In genomic region chr1:247447162-247447909, GRCh38 we compare ENCODE assay signal across 13 cellular contexts. TPM values are rescaled to one million over a fixed set of nuclear protein-coding genes. Genes with fewer than 3 reads are reported as not detected.
DNase-seq lines count a peak whose midpoint lies in the region; ATAC-seq, FAIRE-seq and TF ChIP-seq lines count a peak whose summit lies in the region.
"Had no signal": no experiment of that assay in that cellular context is flagged by ENCODE, and none has a peak within 500 bp of the region (broad histone marks: within the 10 kb centered on the region; RNA-seq: fewer than 3 reads in every experiment).

No MANE protein-coding gene starts in this region.

- H3K27me3 ChIP-seq in GM23338 (ENCODE audit: insufficient read depth), result no peaks in the 10 kb centered on the region
- H3K27me3 ChIP-seq in astrocyte (ENCODE audit: insufficient read depth, low read length), result no peaks in the 10 kb centered on the region
- H3K27me3 ChIP-seq in keratinocyte (ENCODE audit: control insufficient read depth, extremely low read depth, insufficient read depth, low read length), result no peaks in the 10 kb centered on the region
- peaks cover 0 to under 1% (median 0%) of the 10 kb centered on the region in 3 donors for H3K27me3 ChIP-seq in gastrocnemius medialis
- H3K27me3 ChIP-seq in H7 (ENCODE audit: control insufficient read depth, insufficient read depth, low read length), result no peaks in the 10 kb centered on the region

- DNase-seq in GM23338 (ENCODE audit: low spot score), result no peak
- DNase-seq in astrocyte (ENCODE audit: low read depth), result no peak
- no peak for DNase-seq in keratinocyte (ENCODE audit: low read depth, low spot score)
- DNase-seq in gastrocnemius medialis, result no peak
- no peak for DNase-seq in H7

- H3F3A ChIP-seq in GM23338 (replicated peaks; ENCODE audit: low read depth), result no peaks in the 10 kb centered on the region

- FAIRE-seq in astrocyte (lab: Jason Lieb, UNC) (no peak), keratinocyte (lab: Jason Lieb, UNC) (no peak)

- no peak for TF ChIP-seq CTCF in GM23338 (conservative IDR thresholded peaks at IDR 0.05; ENCODE audit: low read depth in 2 of 2)
- no peak for TF ChIP-seq CTCF in astrocyte (IDR thresholded peaks at IDR 0.05; ENCODE audit: insufficient read depth, low read depth, low read length)
- TF ChIP-seq CTCF in keratinocyte (optimal IDR thresholded peaks at IDR 0.05 in 1 of 3, IDR thresholded peaks at IDR 0.05 in 1 of 3, conservative IDR thresholded peaks at IDR 0.05 in 1 of 3; ENCODE audit: extremely low read depth in 1 of 3, insufficient read depth in 2 of 3, low read length in 3 of 3), result no peak
- TF ChIP-seq CTCF in gastrocnemius medialis (IDR thresholded peaks at IDR 0.05 in 4 of 5, conservative IDR thresholded peaks at IDR 0.05 in 1 of 5), result no peak

- no peaks in the 10 kb centered on the region for H3K36me3 ChIP-seq in GM23338 (ENCODE audit: insufficient read depth)
- no peaks in the 10 kb centered on the region for H3K36me3 ChIP-seq in astrocyte (ENCODE audit: insufficient read depth, low read length)
- H3K36me3 ChIP-seq in keratinocyte (ENCODE audit: control insufficient read depth in 2 of 2, extremely low read depth in 1 of 2, insufficient read depth in 2 of 2, low read length in 2 of 2), result no peaks in the 10 kb centered on the region
- H3K36me3 ChIP-seq in gastrocnemius medialis, result no peaks in the 10 kb centered on the region
- H3K36me3 ChIP-seq in H7 (replicated peaks; ENCODE audit: control insufficient read depth, insufficient read depth, low read length), result no peaks in the 10 kb centered on the region

- no peaks in the 10 kb centered on the region for H3K9me3 ChIP-seq in astrocyte (ENCODE audit: insufficient read depth, low read depth, low read length)
- peaks cover 3% of the 10 kb centered on the region for H3K9me3 ChIP-seq in keratinocyte (ENCODE audit: control insufficient read depth, low read depth, low read length)
- H3K9me3 ChIP-seq in gastrocnemius medialis, result no peaks in the 10 kb centered on the region

- H3K4me1 Mint-ChIP-seq in GM23338 (peaks cover 4% of the 10 kb centered on the region; the same call in 2 of the 3 replicates), astrocyte (ENCODE audit: low read depth, unreplicated experiment) (no peaks in the 10 kb centered on the region)

- H3K9me2 ChIP-seq in GM23338 (ENCODE audit: insufficient read depth), result no peaks in the 10 kb centered on the region

- in situ Hi-C loops in gastrocnemius medialis (cut with MboI; ENCODE audit: low sequenced_read_pairs in 4 of 4), result no loop called here

- H3K9ac ChIP-seq in astrocyte (ENCODE audit: low read length), result no peak overlapping the region
- no peak overlapping the region for H3K9ac ChIP-seq in keratinocyte (ENCODE audit: control insufficient read depth, extremely low read depth, insufficient read depth, low read length)

- H3K27ac Mint-ChIP-seq in GM23338 (peak overlapping the region; percentile 91; the same call in 1 of the 2 replicates), astrocyte (ENCODE audit: unreplicated experiment) (peak overlapping the region; percentile 93)
- H3K27ac Mint-ChIP-seq: CD8-positive, alpha-beta T cell had no signal

- H3K27ac ChIP-seq in GM23338 (ENCODE audit: low read depth) (no peak overlapping the region), astrocyte (ENCODE audit: low read depth, low read length) (no peak overlapping the region), keratinocyte (ENCODE audit: control insufficient read depth, insufficient read depth, low read length) (no peak overlapping the region), gastrocnemius medialis (peak overlapping the region in 1 of 4 donors; percentile 65)
- H3K27ac ChIP-seq: SK-N-MC had no signal

- no peaks in the 10 kb centered on the region for H3K9me1 ChIP-seq in keratinocyte (ENCODE audit: control insufficient read depth, extremely low read depth, insufficient read depth, low read length)

- H3K4me3 ChIP-seq in GM23338 (peak overlapping the region; percentile 44), astrocyte (ENCODE audit: insufficient read depth, low read depth, low read length) (peak overlapping the region; percentile 61), keratinocyte (ENCODE audit: control insufficient read depth in 2 of 3, extremely low read depth in 1 of 3, insufficient read depth in 2 of 3, low read depth in 1 of 3, low read length in 3 of 3) (peak overlapping the region in 1 of 3 experiments; percentile 38), gastrocnemius medialis (peak overlapping the region; percentile 58 to 70 (median 60)), H7 (ENCODE audit: insufficient read depth, low read depth, low read length) (no peak overlapping the region)
- H3K4me3 ChIP-seq: SK-N-MC had no signal

- H3K79me2 ChIP-seq in GM23338 (replicated peaks; ENCODE audit: insufficient read depth) (no peaks in the 10 kb centered on the region), astrocyte (ENCODE audit: insufficient read depth, low read length) (no peaks in the 10 kb centered on the region), keratinocyte (ENCODE audit: control insufficient read depth, insufficient read depth, low read length) (no peaks in the 10 kb centered on the region)

- H3K9me3 Mint-ChIP-seq in GM23338 (no peaks in the 10 kb centered on the region), astrocyte (ENCODE audit: unreplicated experiment) (peaks cover 3% of the 10 kb centered on the region)
- H3K9me3 Mint-ChIP-seq: CD8-positive, alpha-beta T cell had no signal

- H3K27me3 Mint-ChIP-seq in GM23338 (ENCODE audit: insufficient read depth, low read depth, poor library complexity) (peaks cover 8% of the 10 kb centered on the region), astrocyte (ENCODE audit: low read depth, unreplicated experiment) (peaks cover 14% of the 10 kb centered on the region)

- H3K4me3 Mint-ChIP-seq in GM23338 (peak overlapping the region; percentile 72), astrocyte (ENCODE audit: unreplicated experiment) (peak overlapping the region; percentile 83)

- no peaks in the 10 kb centered on the region for H3K4me1 ChIP-seq in GM23338 (ENCODE audit: insufficient read depth)
- peaks cover 6% of the 10 kb centered on the region for H3K4me1 ChIP-seq in astrocyte (ENCODE audit: insufficient read depth, low read length)
- peaks cover 4% of the 10 kb centered on the region for H3K4me1 ChIP-seq in keratinocyte (ENCODE audit: control insufficient read depth, extremely low read depth, insufficient read depth, low read length)
- H3K4me1 ChIP-seq in gastrocnemius medialis, result no peaks in the 10 kb centered on the region

- H4K20me1 ChIP-seq in GM23338 (replicated peaks; ENCODE audit: insufficient read depth) (no peaks in the 10 kb centered on the region), astrocyte (ENCODE audit: insufficient read depth, low read length) (no peaks in the 10 kb centered on the region), keratinocyte (ENCODE audit: control insufficient read depth, extremely low read depth, insufficient read depth, low read length) (no peaks in the 10 kb centered on the region)

- intact Hi-C loops in gastrocnemius medialis (cut with DNase I; ENCODE audit: low total_unique reads), result no loop called here

- dilution Hi-C loops in keratinocyte (cut with MboI; ENCODE audit: extremely low pct_ligation_motif_present, low sequenced_read_pairs), result no loop called here

- H3K36me3 Mint-ChIP-seq in GM23338 (ENCODE audit: low read depth) (no peaks in the 10 kb centered on the region), astrocyte (ENCODE audit: low read depth, unreplicated experiment) (no peaks in the 10 kb centered on the region)

- H2AFZ ChIP-seq in GM23338 (peak overlapping the region; percentile 80; the same call in 1 of the 2 replicates), astrocyte (ENCODE audit: low read depth, low read length) (peak overlapping the region; percentile 100), keratinocyte (ENCODE audit: control insufficient read depth, low read length) (peak overlapping the region; percentile 71)

- H3K4me2 ChIP-seq in GM23338, result peak overlapping the region; percentile 70
- H3K4me2 ChIP-seq in astrocyte (ENCODE audit: low read length), result peak overlapping the region; percentile 93
- peak overlapping the region; percentile 82 for H3K4me2 ChIP-seq in keratinocyte (ENCODE audit: control insufficient read depth, extremely low read depth, insufficient read depth, low read depth, low read length)

- ATAC-seq in GM23338, result no peak
- ATAC-seq in gastrocnemius medialis, result no peak
- ATAC-seq in GM18505 (IDR thresholded peaks at IDR 0.05; ENCODE audit: unreplicated experiment), result no peak
- no peak for ATAC-seq in esophagus mucosa
- no peak for ATAC-seq in GM18519 (IDR thresholded peaks at IDR 0.05; ENCODE audit: low FRiP score, unreplicated experiment)
- ATAC-seq: CD8-positive, alpha-beta T cell had no signal

- TF ChIP-seq POLR2A in gastrocnemius medialis (IDR thresholded peaks at IDR 0.05) (no peak), GM18505 (IDR thresholded peaks at IDR 0.05; ENCODE audit: borderline replicate concordance, extremely low read depth, insufficient read depth, insufficient read length) (no peak)

RNA-seq across cellular contexts. Expression of gene OR2B11, which starts 10.6 kb away (rescaled TPM):
- not detected in 2 replicates for total RNA-seq in GM23338 (2014; rRNA removed; shearing (Covaris generic))
- polyA plus RNA-seq in GM23338 (2016; fragmentation: Nextera tagmentation; extraction: Ambion mirVana), result not detected in 2 replicates
- not detected in 2 replicates for total RNA-seq in astrocyte
- not detected in 3 replicates for polyA plus RNA-seq in keratinocyte
- not detected for polyA plus RNA-seq in keratinocyte (2011; ENCODE audit: low read depth)
- not detected in 2 replicates for polyA plus RNA-seq in keratinocyte (2011; cell fraction: cytosol; rRNA removed)
- polyA plus RNA-seq in keratinocyte (2011; cell fraction: nucleus; rRNA removed), result not detected in 2 replicates
- not detected in 2 replicates for polyA plus RNA-seq in keratinocyte (2012; ENCODE audit: low replicate concordance)
- polyA minus RNA-seq in keratinocyte, result not detected in 3 replicates
- not detected for polyA minus RNA-seq in keratinocyte (2011; cell fraction: cytosol; rRNA and poly(A)+ RNA removed)
- not detected in 2 replicates for polyA minus RNA-seq in keratinocyte (2011; cell fraction: nucleus; rRNA and poly(A)+ RNA removed)
- total RNA-seq in gastrocnemius medialis, result not detected
- not detected in 2 replicates for total RNA-seq in H7 (2014; rRNA removed; shearing (Covaris generic))
- total RNA-seq in esophagus mucosa, result not detected
- total RNA-seq: aorta; CD8-positive, alpha-beta T cell; LHCN-M2; myocyte had no signal
- polyA plus RNA-seq: aorta had no signal

RNA-seq across cellular contexts. Expression of gene NLRP3, which starts 31.4 kb away (rescaled TPM):
- 0.42 TPM in 1 of 2 replicates, not detected in the other for total RNA-seq in GM23338 (2014; rRNA removed; shearing (Covaris generic))
- polyA plus RNA-seq in GM23338 (2016; fragmentation: Nextera tagmentation; extraction: Ambion mirVana), result 0.14 TPM in 1 of 2 replicates, not detected in the other
- total RNA-seq in astrocyte, result 0.09 and 0.12 TPM in 2 replicates
- polyA plus RNA-seq in keratinocyte, result 0.03 to 0.12 TPM (median 0.07 TPM) in 3 replicates
- not detected for polyA plus RNA-seq in keratinocyte (2011; ENCODE audit: low read depth)
- polyA plus RNA-seq in keratinocyte (2011; cell fraction: cytosol; rRNA removed), result 0.04 TPM in 1 of 2 replicates, not detected in the other
- polyA plus RNA-seq in keratinocyte (2011; cell fraction: nucleus; rRNA removed), result 0.06 and 0.15 TPM in 2 replicates
- polyA plus RNA-seq in keratinocyte (2012; ENCODE audit: low replicate concordance), result not detected in 2 replicates
- not detected in 3 replicates for polyA minus RNA-seq in keratinocyte
- not detected for polyA minus RNA-seq in keratinocyte (2011; cell fraction: cytosol; rRNA and poly(A)+ RNA removed)
- not detected in 2 replicates for polyA minus RNA-seq in keratinocyte (2011; cell fraction: nucleus; rRNA and poly(A)+ RNA removed)
- total RNA-seq in gastrocnemius medialis, result under 1 TPM; 0.29 to 0.56 (median 0.47) TPM
- total RNA-seq in H7 (2014; rRNA removed; shearing (Covaris generic)), result 0.55 and 1.4 TPM in 2 replicates
- 0.36 TPM for total RNA-seq in esophagus mucosa
- total RNA-seq: myocyte had no signal
